Comparison of ENCODE assay signal across 30 cellular contexts in genomic region chr11:74905326-74905725, GRCh38. TPM values are rescaled to one million over a fixed set of nuclear protein-coding genes. Genes with fewer than 3 reads are reported as not detected.
DNase-seq lines count a peak whose midpoint lies in the region; ATAC-seq, FAIRE-seq and TF ChIP-seq lines count a peak whose summit lies in the region.
"Had no signal": no experiment of that assay in that cellular context is flagged by ENCODE, and none has a peak within 500 bp of the region (broad histone marks: within the 10 kb centered on the region; RNA-seq: fewer than 3 reads in every experiment).

No MANE protein-coding gene starts in this region.

- H3K27me3 Mint-ChIP-seq in CD4-positive, CD25-positive, alpha-beta regulatory T cell: no peaks in the 10 kb centered on the region
- no peaks in the 10 kb centered on the region for H3K27me3 Mint-ChIP-seq in chondrocyte (ENCODE audit: low read depth)
- H3K27me3 Mint-ChIP-seq: activated CD4-positive, alpha-beta memory T cell treated with anti-CD3 and anti-CD28 coated beads, Interleukin-2, amount 10 ng/mL, durations not matched to agents 7 days and 5 days; effector memory CD8-positive, alpha-beta T cell had no signal

- no peak overlapping the region for H2AFZ ChIP-seq in Karpas-422 (ENCODE audit: low read length)
- no peak overlapping the region for H2AFZ ChIP-seq in HepG2 (ENCODE audit: low read length)
- H2AFZ ChIP-seq: hepatocyte had no signal

- no peak for FAIRE-seq in HepG2 (lab: Jason Lieb, UNC)
- FAIRE-seq: colon, frontal cortex, GM12891 had no signal

- peak overlapping the region; percentile 19 to 68 (median 60) for H3K27ac Mint-ChIP-seq in CD4-positive, CD25-positive, alpha-beta regulatory T cell
- peak overlapping the region; percentile 11 for H3K27ac Mint-ChIP-seq in chondrocyte (ENCODE audit: unreplicated experiment)
- H3K27ac Mint-ChIP-seq: activated CD4-positive, alpha-beta memory T cell treated with anti-CD3 and anti-CD28 coated beads, Interleukin-2, amount 10 ng/mL, durations not matched to agents 7 days and 5 days had no signal

- TF ChIP-seq EP300 in HepG2 (IDR thresholded peaks at IDR 0.05; ENCODE audit: low read depth in 2 of 2, low read length in 2 of 2): no peak
- no peak for TF ChIP-seq EP300 in HepG2 (CRISPR knock-in tag; IDR thresholded peaks at IDR 0.05; ENCODE audit: borderline replicate concordance)
- TF ChIP-seq EP300 in upper lobe of left lung (IDR thresholded peaks at IDR 0.05): no peak

- no peaks in the 10 kb centered on the region for H3K4me1 ChIP-seq in CD4-positive, CD25-positive, alpha-beta regulatory T cell (ENCODE audit: control insufficient read depth, insufficient read depth, low read length, poor library complexity, severe bottlenecking)
- H3K4me1 ChIP-seq in Karpas-422 (ENCODE audit: low read length) (peaks cover 13% of the 10 kb centered on the region), HepG2 (ENCODE audit: insufficient read depth, low read length) (peaks cover 5% of the 10 kb centered on the region; the same call in 1 of the 2 replicates), upper lobe of left lung (peaks cover 0 to 7% (median 0%) of the 10 kb centered on the region in 4 donors)
- H3K4me1 ChIP-seq: esophagus muscularis mucosa, prostate gland, SJSA1, vagina had no signal

- H3K9ac ChIP-seq in Karpas-422 (ENCODE audit: low read length) (no peak overlapping the region), HepG2 (ENCODE audit: insufficient read depth, low read depth, low read length) (no peak overlapping the region)

- H3K4me3 Mint-ChIP-seq in CD4-positive, CD25-positive, alpha-beta regulatory T cell: no peak overlapping the region
- H3K4me3 Mint-ChIP-seq in chondrocyte (ENCODE audit: unreplicated experiment): no peak overlapping the region
- H3K4me3 Mint-ChIP-seq: activated CD4-positive, alpha-beta memory T cell treated with anti-CD3 and anti-CD28 coated beads, Interleukin-2, amount 10 ng/mL, durations not matched to agents 7 days and 5 days; CD14-positive monocyte; effector memory CD8-positive, alpha-beta T cell had no signal

- in situ Hi-C loops in HepG2 (cut with HindIII; ENCODE audit: extremely low pct_ligation_motif_present, low pct_unique_long_range_greater_than_20kb): no loop called here
- in situ Hi-C loops in KBM-7 (cut with MboI; ENCODE audit: low pct_unique_long_range_greater_than_20kb, low sequenced_read_pairs): no loop called here

- POLR2A ChIA-PET in HepG2 (lab: Yijun Ruan, JAX): no interaction called here

- H3K79me2 ChIP-seq in Karpas-422 (ENCODE audit: low read length) (peaks cover 18% of the 10 kb centered on the region), HepG2 (ENCODE audit: insufficient read depth, low read length) (no peaks in the 10 kb centered on the region)
- H3K79me2 ChIP-seq: hepatocyte had no signal

- H3K9me2 ChIP-seq in Karpas-422 (replicated peaks; ENCODE audit: insufficient read depth, low read length): no peaks in the 10 kb centered on the region

- no peak overlapping the region for H3K4me3 ChIP-seq in CD4-positive, CD25-positive, alpha-beta regulatory T cell (ENCODE audit: low read depth, low read length)
- no peak overlapping the region for H3K4me3 ChIP-seq in Karpas-422 (ENCODE audit: low read length)
- H3K4me3 ChIP-seq in HepG2 (replicated peaks in 1 of 3; ENCODE audit: insufficient read depth in 1 of 3, low read depth in 2 of 3, low read length in 3 of 3): no peak overlapping the region
- H3K4me3 ChIP-seq in upper lobe of left lung: no peak overlapping the region
- H3K4me3 ChIP-seq: esophagus muscularis mucosa, hepatocyte, MG63, prostate gland, SJSA1, thoracic aorta, vagina had no signal

- peaks cover 3 to 4% of the 10 kb centered on the region in 2 experiments for H3K9me3 ChIP-seq in CD4-positive, CD25-positive, alpha-beta regulatory T cell (ENCODE audit: control insufficient read depth in 2 of 2, low read length in 2 of 2)
- H3K9me3 ChIP-seq in Karpas-422 (ENCODE audit: low read length) (no peaks in the 10 kb centered on the region), HepG2 (ENCODE audit: low read length) (peaks cover 6% of the 10 kb centered on the region; the same call in 1 of the 2 replicates), upper lobe of left lung (peaks cover 7 to 15% (median 10%) of the 10 kb centered on the region in 4 donors)
- H3K9me3 ChIP-seq: prostate gland, SJSA1 had no signal

- peaks cover 53% of the 10 kb centered on the region for H3K36me3 Mint-ChIP-seq in CD4-positive, CD25-positive, alpha-beta regulatory T cell
- H3K36me3 Mint-ChIP-seq in chondrocyte (ENCODE audit: low read depth): peaks cover 24% of the 10 kb centered on the region

- no peak for TF ChIP-seq POLR2A in HepG2 (IDR thresholded peaks at IDR 0.05; ENCODE audit: insufficient read depth in 1 of 2, low read depth in 2 of 2, low read length in 2 of 2)
- no peak for TF ChIP-seq POLR2A in upper lobe of left lung (IDR thresholded peaks at IDR 0.05)

- H3K4me2 ChIP-seq in Karpas-422 (ENCODE audit: low read depth, low read length, poor library complexity, severe bottlenecking) (no peak overlapping the region), HepG2 (ENCODE audit: low read depth, low read length) (no peak overlapping the region)
- H3K4me2 ChIP-seq: hepatocyte had no signal

- H4K20me1 ChIP-seq in Karpas-422 (ENCODE audit: insufficient read depth, low read depth, low read length) (no peaks in the 10 kb centered on the region), HepG2 (ENCODE audit: insufficient read depth, low read length) (no peaks in the 10 kb centered on the region)

- ATAC-seq in CD4-positive, CD25-positive, alpha-beta regulatory T cell (ENCODE audit: low read depth in 2 of 2): no peak
- ATAC-seq in HepG2: no peak
- no peak for ATAC-seq in HG03469 (IDR thresholded peaks at IDR 0.05; ENCODE audit: unreplicated experiment)
- no peak for ATAC-seq in upper lobe of left lung (ENCODE audit: low FRiP score in 2 of 2)
- ATAC-seq: activated CD4-positive, CD25-positive, alpha-beta regulatory T cell treated with anti-CD3 and anti-CD28 coated beads, Interleukin-2, amount 50 U/mL, for 24 hours; effector memory CD8-positive, alpha-beta T cell; stimulated activated naive CD8-positive, alpha-beta T cell treated with anti-CD3 and anti-CD28 coated beads, Interleukin-15, Interleukin-2, amounts not matched to agents 100 U/mL and 50 U/mL, for 24 hours had no signal

- peaks cover 0 to 11% (median 2%) of the 10 kb centered on the region in 4 donors for H3K4me1 Mint-ChIP-seq in CD4-positive, CD25-positive, alpha-beta regulatory T cell
- H3K4me1 Mint-ChIP-seq in chondrocyte (ENCODE audit: low read depth): no peaks in the 10 kb centered on the region
- H3K4me1 Mint-ChIP-seq: activated CD4-positive, alpha-beta memory T cell treated with anti-CD3 and anti-CD28 coated beads, Interleukin-2, amount 10 ng/mL, durations not matched to agents 7 days and 5 days; CD14-positive monocyte had no signal

- TF ChIP-seq CTCF in chondrocyte (IDR thresholded peaks at IDR 0.05) (no peak), HepG2 (CRISPR knock-in tag; IDR thresholded peaks at IDR 0.05) (no peak), upper lobe of left lung (IDR thresholded peaks at IDR 0.05) (no peak)

- H3K27ac ChIP-seq in CD4-positive, CD25-positive, alpha-beta regulatory T cell (ENCODE audit: insufficient read depth, low read length, poor library complexity, severe bottlenecking): no peak overlapping the region
- no peak overlapping the region for H3K27ac ChIP-seq in Karpas-422 (ENCODE audit: low read length)
- H3K27ac ChIP-seq in HepG2 (ENCODE audit: extremely low read length, insufficient read depth, low read length): no peak overlapping the region
- no peak overlapping the region for H3K27ac ChIP-seq in upper lobe of left lung
- H3K27ac ChIP-seq: esophagus muscularis mucosa, hepatocyte, prostate gland, SJSA1, vagina had no signal

- H3K36me3 ChIP-seq in CD4-positive, CD25-positive, alpha-beta regulatory T cell (ENCODE audit: control insufficient read depth, insufficient read depth, low read length): peaks cover 33% of the 10 kb centered on the region
- H3K36me3 ChIP-seq in Karpas-422 (ENCODE audit: insufficient read depth, low read length) (peaks cover 49% of the 10 kb centered on the region), HepG2 (replicated peaks in 1 of 2; ENCODE audit: control insufficient read depth in 1 of 2, insufficient read depth in 2 of 2, low read length in 2 of 2) (peaks cover 6 to 45% of the 10 kb centered on the region in 2 experiments; a peak in 4 of 5 replicates), upper lobe of left lung (peaks cover 0 to 26% (median 8%) of the 10 kb centered on the region in 4 donors)
- H3K36me3 ChIP-seq: prostate gland, SJSA1 had no signal

- no peak for DNase-seq in CD4-positive, CD25-positive, alpha-beta regulatory T cell
- DNase-seq in Karpas-422 (peak; percentile 32), chondrocyte (ENCODE audit: low spot score) (no peak), HepG2 (ENCODE audit: low spot score) (no peak), KBM-7 (no peak), upper lobe of left lung (no peak), cerebellar cortex (ENCODE audit: low spot score) (no peak)
- DNase-seq: activated CD4-positive, alpha-beta memory T cell treated with anti-CD3 and anti-CD28 coated beads, Interleukin-2, amount 10 ng/mL, durations not matched to agents 7 days and 5 days; amniotic stem cell; effector memory CD8-positive, alpha-beta T cell; left cardiac atrium; mesenchymal stem cell; MG63; NCI-H2081; NCI-H2227 treated with DMSO at 0.1 percent for 48 hours; NCI-H526 treated with DMSO at 0.1 percent for 48 hours; stimulated activated naive CD8-positive, alpha-beta T cell treated with anti-CD3 and anti-CD28 coated beads, Interleukin-15, Interleukin-2, amounts not matched to agents 100 U/mL and 50 U/mL, for 24 hours; T-helper 1 cell had no signal

- H3K27me3 ChIP-seq in CD4-positive, CD25-positive, alpha-beta regulatory T cell (ENCODE audit: control insufficient read depth, insufficient read depth, low read length): no peaks in the 10 kb centered on the region
- H3K27me3 ChIP-seq in Karpas-422 (ENCODE audit: low read length) (no peaks in the 10 kb centered on the region), HepG2 (ENCODE audit: control insufficient read depth in 1 of 2, insufficient read depth in 2 of 2, low read length in 2 of 2) (no peaks in the 10 kb centered on the region), upper lobe of left lung (no peaks in the 10 kb centered on the region)
- H3K27me3 ChIP-seq: esophagus muscularis mucosa, hepatocyte, MG63, SJSA1, vagina had no signal

- WGBS in HepG2 (ENCODE audit: low lambda C conversion rate): 85% methylated on average over 3 of the region's 3 CpGs
- WGBS in upper lobe of left lung, 2 donors: 37 to 38% methylated on average over 3 of the region's 3 CpGs

- peaks cover 0 to 22% (median 11%) of the 10 kb centered on the region in 7 donors for H3K9me3 Mint-ChIP-seq in CD4-positive, CD25-positive, alpha-beta regulatory T cell
- H3K9me3 Mint-ChIP-seq in chondrocyte (ENCODE audit: low read depth): peaks cover 21% of the 10 kb centered on the region

- CTCF ChIA-PET in HepG2 (lab: Yijun Ruan, JAX; ENCODE audit: low intra/inter-chr PET ratio, low total read pairs): no interaction called here

- intact Hi-C loops in HepG2 (cut with micrococcal nuclease; ENCODE audit: unreplicated experiment): no loop called here

- TF ChIP-seq RAD21 in HepG2 (CRISPR knock-in tag; IDR thresholded peaks at IDR 0.05): no peak

- BruUV-seq in HepG2 (replicated peaks; lab: Mats Ljungman, UMichigan): TSS peak; percentile 24

RNA-seq across cellular contexts. Expression of gene XRRA1, which starts 43.6 kb away (rescaled TPM):
- 33.4 TPM for total RNA-seq in CD4-positive, CD25-positive, alpha-beta regulatory T cell
- polyA plus RNA-seq in CD4-positive, CD25-positive, alpha-beta regulatory T cell: 10 to 100 TPM in 1 of 4 donors, 1 to 10 TPM in 3; 5.4 to 11.3 (median 7.4) TPM
- total RNA-seq in Karpas-422 (2014; rRNA removed; shearing (Covaris generic); ENCODE audit: low replicate concordance): 29.7 and 56.3 TPM in 2 replicates
- total RNA-seq in chondrocyte (8.0 to 13.2 TPM (median 8.1 TPM) in 3 replicates), HepG2 (2016; rRNA removed; fragmentation: Illumina TruSeq; extraction: Trizol) (9.9 and 10.5 TPM in 2 replicates), upper lobe of left lung (10 to 100 TPM in 5 of 6 donors, 1 to 10 TPM in 1; 9.4 to 25.1 (median 16.7) TPM)
- 2.4 and 2.9 TPM in 2 replicates for total RNA-seq in HepG2 (2016; cell fraction: cytosol; rRNA removed; fragmentation: Illumina TruSeq; extraction: Trizol; ENCODE audit: low read depth)
- total RNA-seq in HepG2 (2016; cell fraction: insoluble cytoplasmic fraction; rRNA removed; fragmentation: Illumina TruSeq; extraction: Trizol): 8.8 and 9.7 TPM in 2 replicates
- total RNA-seq in HepG2 (2016; cell fraction: membrane; rRNA removed; fragmentation: Illumina TruSeq; extraction: Trizol): 3.8 and 4.3 TPM in 2 replicates
- 29.9 and 30.0 TPM in 2 replicates for total RNA-seq in HepG2 (2016; cell fraction: nucleus; rRNA removed; fragmentation: Illumina TruSeq; extraction: Trizol)
- polyA plus RNA-seq in HepG2 (2011; rRNA removed): 7.6 and 8.4 TPM in 2 replicates
- polyA plus RNA-seq in HepG2 (2011; cell fraction: cytosol; rRNA removed): 4.8 and 5.6 TPM in 2 replicates
- 15.9 and 16.0 TPM in 2 replicates for polyA plus RNA-seq in HepG2 (2011; cell fraction: nucleus; rRNA removed)
- 5.4 and 6.6 TPM in 2 replicates for polyA plus RNA-seq in HepG2 (2012)
- polyA plus RNA-seq in HepG2 (2016; cell fraction: cytosol; fragmentation: Illumina TruSeq; extraction: Trizol; ENCODE audit: low read depth): 0.66 and 0.75 TPM in 2 replicates
- polyA plus RNA-seq in HepG2 (2016; cell fraction: insoluble cytoplasmic fraction; fragmentation: Illumina TruSeq; extraction: Trizol; ENCODE audit: low read depth): 5.8 and 6.5 TPM in 2 replicates
- 1.5 and 2.4 TPM in 2 replicates for polyA plus RNA-seq in HepG2 (2016; cell fraction: membrane; fragmentation: Illumina TruSeq; extraction: Trizol; ENCODE audit: low read depth)
- polyA plus RNA-seq in HepG2 (2016; cell fraction: nucleus; fragmentation: Illumina TruSeq; extraction: Trizol; ENCODE audit: insufficient read depth, low read depth): 9.2 and 9.4 TPM in 2 replicates
- polyA minus RNA-seq in HepG2 (2011; rRNA and poly(A)+ RNA removed; ENCODE audit: low replicate concordance): 26.3 and 30.3 TPM in 2 replicates
- polyA minus RNA-seq in HepG2 (2011; cell fraction: cytosol; rRNA and poly(A)+ RNA removed): 7.6 and 11.7 TPM in 2 replicates
- polyA minus RNA-seq in HepG2 (2011; cell fraction: nucleus; rRNA and poly(A)+ RNA removed): 43.0 and 48.2 TPM in 2 replicates

RNA-seq across cellular contexts. Expression of gene SPCS2, which starts 43.7 kb away (rescaled TPM):
- 73.2 TPM for total RNA-seq in CD4-positive, CD25-positive, alpha-beta regulatory T cell
- polyA plus RNA-seq in CD4-positive, CD25-positive, alpha-beta regulatory T cell: 100 to 1,000 TPM; 166 to 266 (median 195) TPM
- total RNA-seq in Karpas-422 (2014; rRNA removed; shearing (Covaris generic); ENCODE audit: low replicate concordance): 33.2 and 91.5 TPM in 2 replicates
- total RNA-seq in chondrocyte (119 to 141 TPM (median 133 TPM) in 3 replicates), HepG2 (2016; rRNA removed; fragmentation: Illumina TruSeq; extraction: Trizol) (83.4 and 87.3 TPM in 2 replicates), upper lobe of left lung (100 to 1,000 TPM in 2 of 6 donors, 10 to 100 TPM in 4; 15.5 to 150 (median 89.0) TPM)
- 17.4 and 19.6 TPM in 2 replicates for total RNA-seq in HepG2 (2016; cell fraction: cytosol; rRNA removed; fragmentation: Illumina TruSeq; extraction: Trizol; ENCODE audit: low read depth)
- 79.8 and 98.6 TPM in 2 replicates for total RNA-seq in HepG2 (2016; cell fraction: insoluble cytoplasmic fraction; rRNA removed; fragmentation: Illumina TruSeq; extraction: Trizol)
- 31.5 and 40.9 TPM in 2 replicates for total RNA-seq in HepG2 (2016; cell fraction: membrane; rRNA removed; fragmentation: Illumina TruSeq; extraction: Trizol)
- 82.3 and 97.7 TPM in 2 replicates for total RNA-seq in HepG2 (2016; cell fraction: nucleus; rRNA removed; fragmentation: Illumina TruSeq; extraction: Trizol)
- 134 and 142 TPM in 2 replicates for polyA plus RNA-seq in HepG2 (2011; rRNA removed)
- polyA plus RNA-seq in HepG2 (2011; cell fraction: cytosol; rRNA removed): 38.6 and 68.5 TPM in 2 replicates
- 26.0 and 33.3 TPM in 2 replicates for polyA plus RNA-seq in HepG2 (2011; cell fraction: nucleus; rRNA removed)
- polyA plus RNA-seq in HepG2 (2012): 126 and 129 TPM in 2 replicates
- 54.6 and 56.5 TPM in 2 replicates for polyA plus RNA-seq in HepG2 (2016; cell fraction: cytosol; fragmentation: Illumina TruSeq; extraction: Trizol; ENCODE audit: low read depth)
- 205 and 218 TPM in 2 replicates for polyA plus RNA-seq in HepG2 (2016; cell fraction: insoluble cytoplasmic fraction; fragmentation: Illumina TruSeq; extraction: Trizol; ENCODE audit: low read depth)
- polyA plus RNA-seq in HepG2 (2016; cell fraction: membrane; fragmentation: Illumina TruSeq; extraction: Trizol; ENCODE audit: low read depth): 66.1 and 67.5 TPM in 2 replicates
- polyA plus RNA-seq in HepG2 (2016; cell fraction: nucleus; fragmentation: Illumina TruSeq; extraction: Trizol; ENCODE audit: insufficient read depth, low read depth): 331 and 344 TPM in 2 replicates
- polyA minus RNA-seq in HepG2 (2011; rRNA and poly(A)+ RNA removed; ENCODE audit: low replicate concordance): 26.1 and 46.7 TPM in 2 replicates
- polyA minus RNA-seq in HepG2 (2011; cell fraction: cytosol; rRNA and poly(A)+ RNA removed): 27.0 and 42.4 TPM in 2 replicates
- 14.4 and 69.1 TPM in 2 replicates for polyA minus RNA-seq in HepG2 (2011; cell fraction: nucleus; rRNA and poly(A)+ RNA removed)
